Comparison of ENCODE assay signal across 1 cellular context in genomic region chr12:4280351-4281163, GRCh38.
TF ChIP-seq lines count a peak whose summit lies in the region.

No MANE protein-coding gene starts in this region.

TF ChIP-seq in WTC11, 78 proteins besides CTCF, POLR2A, EP300 and RAD21 (continued from another document):
- TF ChIP-seq ATF2 (CRISPR knock-in tag; IDR thresholded peaks at IDR 0.05; ENCODE audit: borderline replicate concordance, low read depth) (no peak), FOXP4 (CRISPR knock-in tag; IDR thresholded peaks at IDR 0.05) (no peak), MYBL2 (CRISPR knock-in tag; IDR thresholded peaks at IDR 0.05) (no peak), SOX15 (CRISPR knock-in tag; IDR thresholded peaks at IDR 0.05) (no peak), ATF6 (CRISPR knock-in tag; IDR thresholded peaks at IDR 0.05) (no peak), CREM (CRISPR knock-in tag; IDR thresholded peaks at IDR 0.05) (no peak), GRHL2 (CRISPR knock-in tag; IDR thresholded peaks at IDR 0.05; ENCODE audit: insufficient replicate concordance, severe bottlenecking) (no peak)
